ENCODE assay signal across 9 cellular contexts in the genomic region with DNA sequence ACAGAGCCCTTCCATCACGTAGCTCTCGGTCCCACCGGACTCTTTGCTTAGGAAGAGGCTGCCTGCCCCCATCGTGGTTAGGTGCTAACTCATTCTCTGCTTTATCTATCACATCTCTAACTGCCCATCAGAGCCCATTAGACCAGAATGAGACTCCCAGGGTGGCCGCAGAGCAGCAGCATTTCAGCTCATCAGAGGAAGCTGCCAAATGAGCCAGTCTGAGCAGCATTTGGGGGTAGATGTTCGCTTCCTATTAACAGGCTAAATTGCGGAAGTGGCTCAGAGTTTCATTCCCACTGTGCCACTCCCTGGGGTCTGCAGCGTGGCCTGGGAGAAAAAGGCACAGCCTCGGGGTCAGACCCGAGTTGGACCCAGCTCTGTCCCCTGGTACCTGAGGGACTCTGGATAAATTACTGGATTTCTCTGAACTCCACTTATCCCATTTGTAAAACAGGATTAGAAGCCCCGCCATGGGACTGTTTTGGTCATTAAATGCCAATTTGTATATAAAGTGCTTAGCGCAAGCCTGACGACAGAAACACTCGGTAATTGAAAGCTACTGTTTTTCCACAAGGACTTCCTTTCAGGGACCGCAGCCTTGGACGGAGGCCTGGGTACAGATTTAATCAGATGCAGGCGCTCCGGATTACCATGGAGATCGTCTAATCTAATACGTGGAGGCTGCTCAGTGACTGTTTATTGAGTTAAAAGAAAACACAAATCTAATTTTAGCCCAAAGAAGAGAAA.
DNase-seq lines count a peak whose midpoint lies in the region; ATAC-seq and TF ChIP-seq lines count a peak whose summit lies in the region.
"Had no signal": no experiment of that assay in that cellular context is flagged by ENCODE, and none has a peak within 500 bp of the region (broad histone marks: within the 10 kb centered on the region; RNA-seq: fewer than 3 reads in every experiment).

No MANE protein-coding gene starts in this region.

- H3K9me3 Mint-ChIP-seq in central memory CD8-positive, alpha-beta T cell: no peaks in the 10 kb centered on the region

- H3K36me3 ChIP-seq in BJ (ENCODE audit: control insufficient read depth, insufficient read depth, low read length): no peaks in the 10 kb centered on the region
- H3K36me3 ChIP-seq in mucosa of descending colon (ENCODE audit: low read depth): no peaks in the 10 kb centered on the region
- H3K36me3 ChIP-seq: SJSA1 had no signal

- H3K9me3 ChIP-seq in mucosa of descending colon: no peaks in the 10 kb centered on the region
- H3K9me3 ChIP-seq: SJSA1 had no signal

- POLR2A ChIA-PET in BJ (lab: Charles Lee): interaction anchor here (0.5 kb wide), 1 partner anchor 10 kb away, joined by 3 read pairs; no protein-coding TSS in a partner anchor

- H3K4me3 ChIP-seq in BJ (ENCODE audit: low read depth, low read length) (no peak overlapping the region), mucosa of descending colon (no peak overlapping the region)
- H3K4me3 ChIP-seq: SJSA1 had no signal

- no peaks in the 10 kb centered on the region for H3K4me1 ChIP-seq in mucosa of descending colon (ENCODE audit: low read depth)

- TF ChIP-seq CTCF in BJ (IDR thresholded peaks at IDR 0.05; ENCODE audit: insufficient read depth, low read depth, low read length) (no peak), mucosa of descending colon (IDR thresholded peaks at IDR 0.05) (no peak)

- H3K27ac Mint-ChIP-seq in central memory CD8-positive, alpha-beta T cell (ENCODE audit: low read depth): no peak overlapping the region

- CTCF ChIA-PET in BJ (lab: Yijun Ruan, JAX): interaction anchor here (0.8 to 1.1 kb wide), 4 partner anchors 9 to 101 kb away, joined by 3 to 4 read pairs (median 3); no protein-coding TSS in a partner anchor

- H3K4me1 Mint-ChIP-seq in central memory CD8-positive, alpha-beta T cell: peaks cover 5% of the 10 kb centered on the region

- peak; percentile 47 for DNase-seq in BJ (ENCODE audit: low read depth)
- peak; percentile 55 for DNase-seq in KBM-7
- no peak for DNase-seq in central memory CD8-positive, alpha-beta T cell (ENCODE audit: low spot score in 2 of 2)
- DNase-seq in mucosa of descending colon: peak in 1 of 3 donors; percentile 37
- no peak for DNase-seq in NCI-H510A treated with DMSO at 0.1 percent for 48 hours (lab: John Stamatoyannopoulos, UW)
- no peak for DNase-seq in NCI-H2227 (lab: John Stamatoyannopoulos, UW; ENCODE audit: unreplicated experiment)

- no peak for ATAC-seq in central memory CD8-positive, alpha-beta T cell (replicated peaks; ENCODE audit: extremely low read depth, poor library complexity, severe bottlenecking)
- ATAC-seq in mucosa of descending colon (peak; percentile 39), GM18519 (IDR thresholded peaks at IDR 0.05; ENCODE audit: low FRiP score, unreplicated experiment) (no peak), GM19035 (IDR thresholded peaks at IDR 0.05; ENCODE audit: unreplicated experiment) (no peak)

- peaks cover 9% of the 10 kb centered on the region for H3K36me3 Mint-ChIP-seq in central memory CD8-positive, alpha-beta T cell (ENCODE audit: insufficient read depth)

- peaks cover 11% of the 10 kb centered on the region for H3K27me3 Mint-ChIP-seq in central memory CD8-positive, alpha-beta T cell

- intact Hi-C loops in mucosa of descending colon (cut with DNase I, micrococcal nuclease): no loop called here

- peaks cover 2% of the 10 kb centered on the region; the same call in 1 of the 2 replicates for H3K27me3 ChIP-seq in BJ (ENCODE audit: control insufficient read depth, insufficient read depth, low read length)
- H3K27me3 ChIP-seq: SJSA1 had no signal

- peak overlapping the region; percentile 4 for H3K4me3 Mint-ChIP-seq in central memory CD8-positive, alpha-beta T cell

- in situ Hi-C loops in KBM-7 (cut with MboI; ENCODE audit: low pct_unique_long_range_greater_than_20kb, low sequenced_read_pairs): no loop called here

Comparison
In these comparisons a context has a peak if more than half of its experiments do, and no peak if none do; other contexts are left out.
1. DNase-seq: peak in BJ (single experiment) and KBM-7 (single experiment); none in central memory CD8-positive, alpha-beta T cell (0 of 2), NCI-H510A treated with DMSO at 0.1 percent for 48 hours (single experiment) and NCI-H2227 (single experiment).